In the genomic region with DNA sequence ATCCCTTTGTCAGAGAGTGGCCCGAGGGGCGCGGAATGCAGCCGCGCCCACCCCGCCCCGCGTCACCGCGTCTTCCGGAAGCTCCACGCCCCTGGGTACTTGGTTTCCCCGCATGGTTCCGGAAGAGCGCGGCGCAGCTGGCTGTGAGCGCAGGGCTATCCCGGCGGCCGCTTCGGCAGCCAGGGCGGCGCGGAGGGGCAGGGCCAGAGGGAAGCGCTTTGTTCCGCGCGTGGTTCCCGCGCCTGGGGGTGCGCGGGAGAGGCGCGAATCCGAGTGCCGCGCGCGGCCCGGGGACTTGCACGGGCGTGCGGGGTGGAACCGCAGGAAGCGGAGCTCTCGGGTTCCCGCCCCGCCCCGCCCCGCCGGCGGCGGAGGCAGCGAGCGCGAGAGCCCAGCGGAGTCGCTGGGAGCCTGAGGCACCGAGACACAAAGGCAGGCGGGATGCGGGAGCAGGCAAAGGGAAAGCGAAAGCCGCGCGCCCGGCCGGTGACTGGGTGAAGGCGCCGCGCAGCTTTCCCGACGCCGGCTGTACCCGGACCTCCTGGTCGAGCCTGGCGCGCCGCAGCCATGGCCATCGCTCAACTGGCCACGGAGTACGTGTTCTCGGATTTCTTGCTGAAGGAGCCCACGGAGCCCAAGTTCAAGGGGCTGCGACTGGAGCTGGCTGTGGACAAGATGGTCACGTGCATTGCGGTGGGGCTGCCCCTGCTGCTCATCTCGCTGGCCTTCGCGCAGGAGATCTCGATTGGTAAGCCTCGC, we compare ENCODE assay signal across 8 cellular contexts. TPM values are rescaled to one million over a fixed set of nuclear protein-coding genes. Genes with fewer than 3 reads are reported as not detected.
A peak's percentile ranks its signal among the peaks of the same experiment; 100 is the strongest.
DNase-seq lines count a peak whose midpoint lies in the region; ATAC-seq and TF ChIP-seq lines count a peak whose summit lies in the region.

A gene with protein sequence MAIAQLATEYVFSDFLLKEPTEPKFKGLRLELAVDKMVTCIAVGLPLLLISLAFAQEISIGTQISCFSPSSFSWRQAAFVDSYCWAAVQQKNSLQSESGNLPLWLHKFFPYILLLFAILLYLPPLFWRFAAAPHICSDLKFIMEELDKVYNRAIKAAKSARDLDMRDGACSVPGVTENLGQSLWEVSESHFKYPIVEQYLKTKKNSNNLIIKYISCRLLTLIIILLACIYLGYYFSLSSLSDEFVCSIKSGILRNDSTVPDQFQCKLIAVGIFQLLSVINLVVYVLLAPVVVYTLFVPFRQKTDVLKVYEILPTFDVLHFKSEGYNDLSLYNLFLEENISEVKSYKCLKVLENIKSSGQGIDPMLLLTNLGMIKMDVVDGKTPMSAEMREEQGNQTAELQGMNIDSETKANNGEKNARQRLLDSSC (plus strand): TSS at position 96 of the 759 bp plus-strand sequence. CDS start 472 bp downstream, at position 568.

- peak within 1 kb of the TSS; percentile 91 for H3K27ac ChIP-seq in parathyroid adenoma
- H3K27ac ChIP-seq in tibial nerve: peak within 1 kb of the TSS; percentile 82 to 98 (median 95)

- H3K9ac ChIP-seq in parathyroid adenoma: peak within 1 kb of the TSS; percentile 28

- H3K27me3 ChIP-seq in parathyroid adenoma (ENCODE audit: control insufficient read depth, insufficient read depth, low read length) (no peaks in the 10 kb centered on the region), tibial nerve (no peaks in the 10 kb centered on the region)

- TF ChIP-seq POLR2A in tibial nerve (IDR thresholded peaks at IDR 0.05): peak; percentile 50 to 73

- POLR2A ChIA-PET in GM10248 (lab: Yijun Ruan, JAX): interaction anchor here (0.6 kb wide), 2 partner anchors 13 to 916 kb away, joined by 3 to 5 read pairs; no protein-coding TSS in a partner anchor

- no peak for TF ChIP-seq CTCF in GM10248 (IDR thresholded peaks at IDR 0.05; ENCODE audit: control extremely low read depth, extremely low read depth, low read depth, missing control alignments)
- no peak for TF ChIP-seq CTCF in HFF-Myc (IDR thresholded peaks at IDR 0.05; ENCODE audit: low read depth, low read length, missing control alignments)
- no peak for TF ChIP-seq CTCF in parathyroid adenoma (IDR thresholded peaks at IDR 0.05)
- peak in 1 of 5 experiments; percentile 21 for TF ChIP-seq CTCF in tibial nerve (IDR thresholded peaks at IDR 0.05)

- peaks cover 29% of the 10 kb centered on the region for H3K4me1 Mint-ChIP-seq in activated naive CD8-positive, alpha-beta T cell (ENCODE audit: low read depth)

- peak within 1 kb of the TSS; percentile 90 for H3K27ac Mint-ChIP-seq in activated naive CD8-positive, alpha-beta T cell

- peak in 1 of 2 donors; percentile 54 for TF ChIP-seq EP300 in tibial nerve (IDR thresholded peaks at IDR 0.05)

- peaks cover 3% of the 10 kb centered on the region for H3K79me2 ChIP-seq in parathyroid adenoma

- H3K4me1 ChIP-seq in parathyroid adenoma (peaks cover 7% of the 10 kb centered on the region), tibial nerve (peaks cover 0 to 55% (median 22%) of the 10 kb centered on the region in 4 donors)

- peak; percentile 87 for DNase-seq in GM10248 (ENCODE audit: extremely low spot score)
- DNase-seq in HFF-Myc (ENCODE audit: extremely low read depth, low read depth): peak; percentile 35
- DNase-seq in MV-4-11 (lab: John Stamatoyannopoulos, UW): peak; percentile 62
- DNase-seq in SKM-1 (lab: John Stamatoyannopoulos, UW; ENCODE audit: unreplicated experiment): peak; percentile 50
- peak; percentile 91 for DNase-seq in Right ventricle myocardium superior
- peak; percentile 52 to 60 for DNase-seq in tibial nerve (ENCODE audit: low spot score in 2 of 2)

- peak within 1 kb of the TSS; percentile 85 for H3K4me3 ChIP-seq in HFF-Myc (replicated peaks; ENCODE audit: low read depth, low read length)
- H3K4me3 ChIP-seq in parathyroid adenoma (ENCODE audit: low read depth, low read length): peak within 1 kb of the TSS; percentile 70
- peak within 1 kb of the TSS; percentile 67 to 96 (median 86) for H3K4me3 ChIP-seq in tibial nerve

- WGBS in tibial nerve, 2 donors: 0 to 1% methylated on average over 35 to 50 of the region's 92 CpGs

- peak within 1 kb of the TSS; percentile 97 for H2AFZ ChIP-seq in parathyroid adenoma

- ATAC-seq in Right ventricle myocardium superior (ENCODE audit: poor library complexity): peak; percentile 95

- CTCF ChIA-PET in GM10248 (lab: Yijun Ruan, JAX): interaction anchor here (1.2 to 2.3 kb wide), 8 partner anchors 8 to 55 kb away, joined by 3 to 9 read pairs (median 4); no protein-coding TSS in a partner anchor

- peak within 1 kb of the TSS; percentile 92 for H3K4me3 Mint-ChIP-seq in activated naive CD8-positive, alpha-beta T cell

- H3K9me3 ChIP-seq in parathyroid adenoma (ENCODE audit: control insufficient read depth, low read length): no peaks in the 10 kb centered on the region
- H3K9me3 ChIP-seq in tibial nerve: no peaks in the 10 kb centered on the region

- H3K9me3 Mint-ChIP-seq in activated naive CD8-positive, alpha-beta T cell (ENCODE audit: low read depth): no peaks in the 10 kb centered on the region

- H3K36me3 ChIP-seq in parathyroid adenoma (ENCODE audit: control insufficient read depth, insufficient read depth, low read length) (no peaks in the 10 kb centered on the region), tibial nerve (no peaks in the 10 kb centered on the region)

- intact Hi-C loops in Right ventricle myocardium superior (cut with DNase I): no loop called here

- peak within 1 kb of the TSS; percentile 69 for H3K4me2 ChIP-seq in parathyroid adenoma (ENCODE audit: low read length)

- H3K36me3 Mint-ChIP-seq in activated naive CD8-positive, alpha-beta T cell: no peaks in the 10 kb centered on the region

- H3K27me3 Mint-ChIP-seq in activated naive CD8-positive, alpha-beta T cell: no peaks in the 10 kb centered on the region

RNA-seq across cellular contexts. Expression of the gene that starts here (rescaled TPM):
- total RNA-seq in Right ventricle myocardium superior: 21.7 TPM
- total RNA-seq in tibial nerve: 10 to 100 TPM; 17.5 to 36.6 (median 19.5) TPM

Comparison
In these comparisons a context has a peak if more than half of its experiments do, and no peak if none do; other contexts are left out.
1. Peak in every context shown above with its lines: DNase-seq, ATAC-seq, H3K4me3 ChIP-seq and H3K27ac ChIP-seq.
2. DNase-seq: peak in every context shown above with its lines; median percentile 91 in Right ventricle myocardium superior; 87 in GM10248; 62 in MV-4-11; 56 in tibial nerve; 50 in SKM-1; 35 in HFF-Myc.